ENCODE assay signal across 32 cellular contexts in the genomic region with DNA sequence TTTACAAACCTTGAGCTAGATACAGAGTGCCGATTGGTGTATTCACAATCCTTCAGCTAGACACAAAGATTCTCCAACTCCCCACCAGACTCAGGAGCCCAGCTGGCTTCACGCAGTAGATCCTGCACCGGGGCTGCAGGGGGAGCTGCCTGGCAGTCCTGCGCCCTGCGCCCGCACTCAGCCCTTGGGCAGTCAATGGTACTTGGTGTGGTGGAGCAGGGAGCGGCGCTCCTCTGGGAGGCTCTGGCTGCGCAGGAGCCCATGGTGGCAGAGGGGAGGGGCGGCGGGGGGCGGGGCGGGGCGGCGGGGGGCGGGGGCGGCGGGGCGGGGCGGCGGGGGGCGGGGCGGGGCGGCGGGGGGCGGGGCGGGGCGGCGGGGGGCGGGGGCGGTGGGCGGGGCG.
"Had no signal": no experiment of that assay in that cellular context is flagged by ENCODE, and none has a peak within 500 bp of the region (broad histone marks: within the 10 kb centered on the region; RNA-seq: fewer than 3 reads in every experiment).

No MANE protein-coding gene starts in this region.

- DNase-seq: activated B cell treated with CpG ODN at 0.5 μM for 24 hours; activated CD4-positive, alpha-beta memory T cell treated with anti-CD3 and anti-CD28 coated beads, Interleukin-2, amount 10 ng/mL, durations not matched to agents 7 days and 5 days; activated CD4-positive, alpha-beta T cell treated with anti-CD3 and anti-CD28 coated beads for 1 hour; activated CD4-positive, alpha-beta T cell treated with anti-CD3 and anti-CD28 coated beads for 48 hours; activated CD8-positive, alpha-beta memory T cell treated with anti-CD3 and anti-CD28 coated beads for 24 hours; activated CD8-positive, alpha-beta memory T cell treated with anti-CD3 and anti-CD28 coated beads, Interleukin-2, amount 10 ng/mL, durations not matched to agents 7 days and 5 days; activated CD8-positive, alpha-beta memory T cell treated with anti-CD3 and anti-CD28 coated beads, Interleukin-2, amount 50 U/mL, for 48 hours; activated effector memory CD4-positive, alpha-beta T cell treated with Interleukin-2 at 50 U/mL for 16 hours; activated naive CD4-positive, alpha-beta T cell treated with anti-CD3 and anti-CD28 coated beads, Interleukin-2, amount 10 ng/mL, durations not matched to agents 7 days and 5 days; activated naive CD8-positive, alpha-beta T cell treated with anti-CD3 and anti-CD28 coated beads, Interleukin-2, amount 50 U/mL, for 24 hours; activated T-cell treated with anti-CD3 and anti-CD28 coated beads, Interleukin-2, amount 50 U/mL, for 48 hours; anterior cingulate cortex; caudate nucleus; cerebellar nuclear complex; Karpas-422; NCI-H1105 treated with DMSO at 0.1 percent for 48 hours; NCI-H1436; NCI-H1694; NCI-H1930; NCI-H2081 treated with DMSO at 0.1 percent for 48 hours; NCI-H446 treated with DMSO at 0.1 percent for 48 hours; NCI-H526; NCI-H748 treated with DMSO at 0.1 percent for 48 hours; NK-92 treated with Interleukin-12 subunit alpha and Interleukin-12 subunit beta, amount 100 ng/mL, for 24 hours; PC-9; Right ventricle myocardium superior; SW 1271; T-helper 1 cell; T-helper 2 cell; T-helper 9 cell had no signal

- ATAC-seq: activated CD8-positive, alpha-beta memory T cell treated with anti-CD3 and anti-CD28 coated beads, Interleukin-2, amount 10 ng/mL, durations not matched to agents 7 days and 5 days; activated naive CD8-positive, alpha-beta T cell treated with anti-CD3 and anti-CD28 coated beads, Interleukin-2, amount 50 U/mL, for 24 hours had no signal

- H3K27ac ChIP-seq: PC-9, VCaP had no signal

- H3K4me3 ChIP-seq: PC-9 had no signal

- FAIRE-seq: bronchial epithelial cell had no signal
